In the genomic region with DNA sequence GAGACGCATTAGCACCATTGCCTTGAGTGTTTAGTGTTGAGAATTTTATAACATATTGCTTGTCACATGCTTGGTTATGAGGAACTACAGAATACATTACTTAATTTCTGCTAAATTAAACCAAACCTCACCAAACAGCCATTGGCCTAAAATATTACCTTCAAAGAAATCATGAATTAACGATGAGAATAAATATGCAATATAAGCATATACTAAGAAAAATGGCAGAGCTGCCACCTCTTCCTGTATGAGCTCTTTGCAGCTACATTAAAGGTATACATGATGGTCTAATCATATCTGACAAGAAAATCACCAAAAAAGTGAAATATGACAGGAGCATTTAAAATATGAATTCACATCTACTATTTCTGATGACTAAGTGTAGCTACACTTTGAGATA, we compare ENCODE assay signal across 4 cellular contexts.
TF ChIP-seq lines count a peak whose summit lies in the region.

No MANE protein-coding gene starts in this region.

TF ChIP-seq in HepG2, 621 proteins besides CTCF, POLR2A, EP300 and RAD21:
- peak; percentile 57 to 58; a peak in 3 of 4 replicates for TF ChIP-seq MAFK (conservative IDR thresholded peaks at IDR 0.05 in 1 of 2, IDR thresholded peaks at IDR 0.05 in 1 of 2; ENCODE audit: low read length in 2 of 2)
- no peak for TF ChIP-seq ZNF816 (CRISPR knock-in tag; IDR thresholded peaks at IDR 0.05; ENCODE audit: borderline replicate concordance)
- no peak for TF ChIP-seq ARNT2 (CRISPR knock-in tag; IDR thresholded peaks at IDR 0.05; ENCODE audit: low read depth)
- TF ChIP-seq MAFF (IDR thresholded peaks at IDR 0.05; ENCODE audit: low read depth, low read length) = peak; percentile 33
- TF ChIP-seq SMC3 (IDR thresholded peaks at IDR 0.05; ENCODE audit: low read length) = no peak

TF ChIP-seq in A549, 52 proteins besides CTCF, POLR2A, EP300 and RAD21:
- TF ChIP-seq NPAS2 (CRISPR knock-in tag; IDR thresholded peaks at IDR 0.05; ENCODE audit: borderline replicate concordance) (no peak), MAFK (IDR thresholded peaks at IDR 0.05; ENCODE audit: partially characterized antibody) (peak; percentile 79)
- TF ChIP-seq, protein P1, sequence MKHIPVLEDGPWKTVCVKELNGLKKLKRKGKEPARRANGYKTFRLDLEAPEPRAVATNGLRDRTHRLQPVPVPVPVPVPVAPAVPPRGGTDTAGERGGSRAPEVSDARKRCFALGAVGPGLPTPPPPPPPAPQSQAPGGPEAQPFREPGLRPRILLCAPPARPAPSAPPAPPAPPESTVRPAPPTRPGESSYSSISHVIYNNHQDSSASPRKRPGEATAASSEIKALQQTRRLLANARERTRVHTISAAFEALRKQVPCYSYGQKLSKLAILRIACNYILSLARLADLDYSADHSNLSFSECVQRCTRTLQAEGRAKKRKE (CRISPR knock-in tag; IDR thresholded peaks at IDR 0.05; ENCODE audit: low read depth) = no peak

TF ChIP-seq in K562, 482 proteins besides CTCF, POLR2A, EP300 and RAD21:
- TF ChIP-seq MAFG (tag; conservative IDR thresholded peaks at IDR 0.05) (peak; percentile 53; the same call in 1 of the 2 replicates), TAF1 (IDR thresholded peaks at IDR 0.05; ENCODE audit: control insufficient read depth, extremely low read depth, insufficient read depth, low read length, severe bottlenecking) (no peak), C11orf30 (IDR thresholded peaks at IDR 0.05; ENCODE audit: low read depth) (peak; percentile 65; the same call in 1 of the 2 replicates), SMARCC2 (IDR thresholded peaks at IDR 0.05; ENCODE audit: low read depth) (no peak), ZNF263 (CRISPR knock-in tag; IDR thresholded peaks at IDR 0.05; ENCODE audit: borderline replicate concordance) (no peak), DMBX1 (CRISPR knock-in tag; IDR thresholded peaks at IDR 0.05; ENCODE audit: borderline replicate concordance) (no peak), MAFF (IDR thresholded peaks at IDR 0.05; ENCODE audit: low read length) (peak; percentile 51), MIER1 (IDR thresholded peaks at IDR 0.05; ENCODE audit: low read depth) (no peak), ZNF311 (CRISPR knock-in tag; IDR thresholded peaks at IDR 0.05) (no peak), PRPF4 (IDR thresholded peaks at IDR 0.05; ENCODE audit: insufficient read depth, low read depth, low read length, poor library complexity, severe bottlenecking) (no peak), ZNF316 (IDR thresholded peaks at IDR 0.05) (peak; percentile 80), PYGO2 (tag; IDR thresholded peaks at IDR 0.05) (no peak), JUN (IDR thresholded peaks at IDR 0.05; ENCODE audit: borderline replicate concordance, low read depth, low read length) (no peak), JUN (CRISPR knock-in tag; IDR thresholded peaks at IDR 0.05; ENCODE audit: borderline replicate concordance) (no peak), PCBP2 (IDR thresholded peaks at IDR 0.05; ENCODE audit: low read depth, low read length, poor library complexity, severe bottlenecking) (no peak)
- TF ChIP-seq, protein P2, sequence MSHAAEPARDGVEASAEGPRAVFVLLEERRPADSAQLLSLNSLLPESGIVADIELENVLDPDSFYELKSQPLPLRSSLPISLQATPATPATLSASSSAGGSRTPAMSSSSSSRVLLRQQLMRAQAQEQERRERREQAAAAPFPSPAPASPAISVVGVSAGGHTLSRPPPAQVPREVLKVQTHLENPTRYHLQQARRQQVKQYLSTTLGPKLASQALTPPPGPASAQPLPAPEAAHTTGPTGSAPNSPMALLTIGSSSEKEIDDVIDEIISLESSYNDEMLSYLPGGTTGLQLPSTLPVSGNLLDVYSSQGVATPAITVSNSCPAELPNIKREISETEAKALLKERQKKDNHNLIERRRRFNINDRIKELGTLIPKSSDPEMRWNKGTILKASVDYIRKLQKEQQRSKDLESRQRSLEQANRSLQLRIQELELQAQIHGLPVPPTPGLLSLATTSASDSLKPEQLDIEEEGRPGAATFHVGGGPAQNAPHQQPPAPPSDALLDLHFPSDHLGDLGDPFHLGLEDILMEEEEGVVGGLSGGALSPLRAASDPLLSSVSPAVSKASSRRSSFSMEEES (CRISPR knock-in tag; IDR thresholded peaks at IDR 0.05) = no peak
- TF ChIP-seq, protein P3, sequence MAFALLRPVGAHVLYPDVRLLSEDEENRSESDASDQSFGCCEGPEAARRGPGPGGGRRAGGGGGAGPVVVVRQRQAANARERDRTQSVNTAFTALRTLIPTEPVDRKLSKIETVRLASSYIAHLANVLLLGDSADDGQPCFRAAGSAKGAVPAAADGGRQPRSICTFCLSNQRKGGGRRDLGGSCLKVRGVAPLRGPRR (CRISPR knock-in tag; IDR thresholded peaks at IDR 0.05) = no peak
- TF ChIP-seq, protein P4, sequence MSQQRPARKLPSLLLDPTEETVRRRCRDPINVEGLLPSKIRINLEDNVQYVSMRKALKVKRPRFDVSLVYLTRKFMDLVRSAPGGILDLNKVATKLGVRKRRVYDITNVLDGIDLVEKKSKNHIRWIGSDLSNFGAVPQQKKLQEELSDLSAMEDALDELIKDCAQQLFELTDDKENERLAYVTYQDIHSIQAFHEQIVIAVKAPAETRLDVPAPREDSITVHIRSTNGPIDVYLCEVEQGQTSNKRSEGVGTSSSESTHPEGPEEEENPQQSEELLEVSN (IDR thresholded peaks at IDR 0.05; ENCODE audit: borderline replicate concordance in 1 of 2, extremely low read depth in 1 of 2, insufficient read depth in 1 of 2, insufficient read length in 1 of 2, low read depth in 1 of 2, low read length in 1 of 2, poor library complexity in 1 of 2, severe bottlenecking in 1 of 2) = no peak

TF ChIP-seq in neural cell, 6 proteins besides CTCF, POLR2A, EP300 and RAD21:
- TF ChIP-seq MXI1 (conservative IDR thresholded peaks at IDR 0.05; ENCODE audit: poor library complexity, severe bottlenecking) (no peak), SMC3 (conservative IDR thresholded peaks at IDR 0.05; ENCODE audit: poor library complexity) (no peak), TAF1 (IDR thresholded peaks at IDR 0.05; ENCODE audit: low read depth) (no peak), EZH2 (IDR thresholded peaks at IDR 0.05; ENCODE audit: borderline replicate concordance, insufficient read depth, low read length, poor library complexity, severe bottlenecking) (no peak), POLR2AphosphoS5 (IDR thresholded peaks at IDR 0.05) (no peak)
- TF ChIP-seq, protein P5, sequence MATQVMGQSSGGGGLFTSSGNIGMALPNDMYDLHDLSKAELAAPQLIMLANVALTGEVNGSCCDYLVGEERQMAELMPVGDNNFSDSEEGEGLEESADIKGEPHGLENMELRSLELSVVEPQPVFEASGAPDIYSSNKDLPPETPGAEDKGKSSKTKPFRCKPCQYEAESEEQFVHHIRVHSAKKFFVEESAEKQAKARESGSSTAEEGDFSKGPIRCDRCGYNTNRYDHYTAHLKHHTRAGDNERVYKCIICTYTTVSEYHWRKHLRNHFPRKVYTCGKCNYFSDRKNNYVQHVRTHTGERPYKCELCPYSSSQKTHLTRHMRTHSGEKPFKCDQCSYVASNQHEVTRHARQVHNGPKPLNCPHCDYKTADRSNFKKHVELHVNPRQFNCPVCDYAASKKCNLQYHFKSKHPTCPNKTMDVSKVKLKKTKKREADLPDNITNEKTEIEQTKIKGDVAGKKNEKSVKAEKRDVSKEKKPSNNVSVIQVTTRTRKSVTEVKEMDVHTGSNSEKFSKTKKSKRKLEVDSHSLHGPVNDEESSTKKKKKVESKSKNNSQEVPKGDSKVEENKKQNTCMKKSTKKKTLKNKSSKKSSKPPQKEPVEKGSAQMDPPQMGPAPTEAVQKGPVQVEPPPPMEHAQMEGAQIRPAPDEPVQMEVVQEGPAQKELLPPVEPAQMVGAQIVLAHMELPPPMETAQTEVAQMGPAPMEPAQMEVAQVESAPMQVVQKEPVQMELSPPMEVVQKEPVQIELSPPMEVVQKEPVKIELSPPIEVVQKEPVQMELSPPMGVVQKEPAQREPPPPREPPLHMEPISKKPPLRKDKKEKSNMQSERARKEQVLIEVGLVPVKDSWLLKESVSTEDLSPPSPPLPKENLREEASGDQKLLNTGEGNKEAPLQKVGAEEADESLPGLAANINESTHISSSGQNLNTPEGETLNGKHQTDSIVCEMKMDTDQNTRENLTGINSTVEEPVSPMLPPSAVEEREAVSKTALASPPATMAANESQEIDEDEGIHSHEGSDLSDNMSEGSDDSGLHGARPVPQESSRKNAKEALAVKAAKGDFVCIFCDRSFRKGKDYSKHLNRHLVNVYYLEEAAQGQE (IDR thresholded peaks at IDR 0.05; ENCODE audit: borderline replicate concordance) = no peak
TF ChIP-seq in neural cell: peak in this region for 0.
